Comparison of ENCODE assay signal across 8 cellular contexts in the genomic region with DNA sequence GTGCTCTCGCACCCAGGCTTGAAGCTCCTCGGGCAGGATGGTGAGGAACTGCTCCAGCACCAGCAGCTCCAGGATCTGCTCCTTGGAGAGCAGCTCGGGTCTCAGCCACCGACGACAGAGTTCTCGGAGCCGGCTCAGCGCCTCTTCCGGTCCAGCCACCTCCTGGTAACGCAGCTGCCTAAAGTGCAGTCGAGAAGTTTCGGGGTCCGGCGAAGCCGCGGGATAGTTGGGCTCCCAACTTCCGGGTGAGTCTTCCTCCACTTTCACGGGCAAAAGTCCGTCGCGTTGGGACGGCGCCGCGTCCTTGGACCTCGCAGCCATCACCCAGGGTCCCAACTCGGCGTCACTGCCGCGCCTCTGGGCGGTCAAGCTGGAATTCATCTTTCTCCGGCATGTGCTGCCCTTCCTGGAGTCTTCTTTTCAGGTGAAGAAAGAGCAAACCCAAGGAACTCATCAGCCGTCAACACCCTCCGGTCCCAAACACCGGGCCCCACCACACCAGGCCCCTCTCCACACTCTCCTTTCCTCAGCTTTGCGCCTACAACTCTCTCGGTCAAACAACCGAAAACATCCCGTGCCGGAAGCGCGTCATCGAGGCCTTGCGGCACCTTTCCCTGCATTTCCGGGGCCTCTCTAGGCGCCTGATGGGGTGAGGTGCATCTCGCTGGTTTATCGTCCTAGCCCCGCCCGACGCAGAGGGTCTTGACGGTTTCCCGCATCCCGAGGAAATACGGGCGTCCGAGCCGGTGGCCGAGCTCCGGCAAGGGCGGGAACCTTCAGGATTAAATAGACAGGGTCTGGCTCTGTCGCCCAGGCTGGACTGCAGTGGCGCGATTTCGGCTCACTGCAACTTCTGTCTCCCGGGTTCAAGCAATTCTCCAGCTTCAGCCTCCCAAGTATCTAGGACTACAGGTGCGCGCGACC. TPM values are rescaled to one million over a fixed set of nuclear protein-coding genes. Genes with fewer than 3 reads are reported as not detected.
A peak's percentile ranks its signal among the peaks of the same experiment; 100 is the strongest.
DNase-seq lines count a peak whose midpoint lies in the region; TF ChIP-seq lines count a peak whose summit lies in the region.

A gene (minus strand): TSS at position 569 of the 924 bp plus-strand sequence. CDS start 188 bp downstream, at position 381.

- H3K36me3 ChIP-seq in DOHH2 (ENCODE audit: control insufficient read depth, low read length): peaks cover 53% of the 10 kb centered on the region
- H3K36me3 ChIP-seq in MG63: peaks cover 17% of the 10 kb centered on the region

- peak within 1 kb of the TSS; percentile 96 for H3K4me3 ChIP-seq in DOHH2 (ENCODE audit: low read length)
- H3K4me3 ChIP-seq in MG63: peak within 1 kb of the TSS; percentile 76
- peak within 1 kb of the TSS; percentile 90 for H3K4me3 ChIP-seq in fibroblast of villous mesenchyme (ENCODE audit: low read depth, low read length)

- peak within 1 kb of the TSS; percentile 98 for H3K4me3 Mint-ChIP-seq in nephron progenitor cell
- H3K4me3 Mint-ChIP-seq in stimulated activated naive CD8-positive, alpha-beta T cell treated with anti-CD3 and anti-CD28 coated beads, Interleukin-15, Interleukin-2, amounts not matched to agents 100 ng/mL and 50 ng/mL, for 24 hours: peak within 1 kb of the TSS; percentile 100

- H4K20me1 ChIP-seq in DOHH2 (ENCODE audit: control insufficient read depth, insufficient read depth, low read depth, low read length): peaks cover 17% of the 10 kb centered on the region

- H3K27me3 Mint-ChIP-seq in nephron progenitor cell (ENCODE audit: low read depth, poor library complexity): no peaks in the 10 kb centered on the region
- no peaks in the 10 kb centered on the region for H3K27me3 Mint-ChIP-seq in stimulated activated naive CD8-positive, alpha-beta T cell treated with anti-CD3 and anti-CD28 coated beads, Interleukin-15, Interleukin-2, amounts not matched to agents 100 ng/mL and 50 ng/mL, for 24 hours

- peaks cover 28% of the 10 kb centered on the region for H3K4me1 Mint-ChIP-seq in nephron progenitor cell
- H3K4me1 Mint-ChIP-seq in stimulated activated naive CD8-positive, alpha-beta T cell treated with anti-CD3 and anti-CD28 coated beads, Interleukin-15, Interleukin-2, amounts not matched to agents 100 ng/mL and 50 ng/mL, for 24 hours (ENCODE audit: low read depth): peaks cover 31% of the 10 kb centered on the region

- H3K4me1 ChIP-seq in DOHH2 (ENCODE audit: control insufficient read depth, low read length): peaks cover 27% of the 10 kb centered on the region

- DNase-seq in GOT3 (lab: John Stamatoyannopoulos, UW) (peak; percentile 50), MG63 (peak; percentile 89), SIG-M5 treated with dmso at 0.1 percent for 504 hours (lab: John Stamatoyannopoulos, UW; ENCODE audit: unreplicated experiment) (peak; percentile 90), activated gamma-delta T cell treated with Interleukin-2 at 50 U/mL for 16 hours (peak; percentile 88), fibroblast of villous mesenchyme (ENCODE audit: low read depth) (peak; percentile 94), nephron progenitor cell (peak; percentile 91)

- H3K9me3 Mint-ChIP-seq in nephron progenitor cell: peaks cover 28% of the 10 kb centered on the region
- H3K9me3 Mint-ChIP-seq in stimulated activated naive CD8-positive, alpha-beta T cell treated with anti-CD3 and anti-CD28 coated beads, Interleukin-15, Interleukin-2, amounts not matched to agents 100 ng/mL and 50 ng/mL, for 24 hours: peaks cover 5% of the 10 kb centered on the region

- peak within 1 kb of the TSS; percentile 79 for H3K27ac ChIP-seq in DOHH2 (ENCODE audit: low read depth, low read length)

- H3K36me3 Mint-ChIP-seq in nephron progenitor cell (ENCODE audit: low read depth): peaks cover 46% of the 10 kb centered on the region
- peaks cover 38% of the 10 kb centered on the region for H3K36me3 Mint-ChIP-seq in stimulated activated naive CD8-positive, alpha-beta T cell treated with anti-CD3 and anti-CD28 coated beads, Interleukin-15, Interleukin-2, amounts not matched to agents 100 ng/mL and 50 ng/mL, for 24 hours (ENCODE audit: low read depth)

- H3K9me3 ChIP-seq in DOHH2 (ENCODE audit: control insufficient read depth, insufficient read depth, low read length) (peaks cover 10% of the 10 kb centered on the region; the same call in 1 of the 2 replicates), MG63 (no peaks in the 10 kb centered on the region)

- peaks cover 9% of the 10 kb centered on the region for H3F3A ChIP-seq in DOHH2 (ENCODE audit: control insufficient read depth, insufficient read depth)

- TF ChIP-seq CTCF in DOHH2 (IDR thresholded peaks at IDR 0.05; ENCODE audit: low read depth, low read length, poor library complexity, severe bottlenecking) (peak; percentile 38), fibroblast of villous mesenchyme (IDR thresholded peaks at IDR 0.05; ENCODE audit: insufficient read depth, low read depth, low read length) (no peak), nephron progenitor cell (IDR thresholded peaks at IDR 0.05) (no peak)

- H3K27ac Mint-ChIP-seq in nephron progenitor cell: peak within 1 kb of the TSS; percentile 100
- peak within 1 kb of the TSS; percentile 99 for H3K27ac Mint-ChIP-seq in stimulated activated naive CD8-positive, alpha-beta T cell treated with anti-CD3 and anti-CD28 coated beads, Interleukin-15, Interleukin-2, amounts not matched to agents 100 ng/mL and 50 ng/mL, for 24 hours

- H3K79me2 ChIP-seq in DOHH2 (ENCODE audit: control insufficient read depth, low read length): peaks cover 67% of the 10 kb centered on the region

- no peaks in the 10 kb centered on the region for H3K9me2 ChIP-seq in DOHH2 (replicated peaks; ENCODE audit: control insufficient read depth, low read length)

- peak within 1 kb of the TSS; percentile 88 for H3K4me2 ChIP-seq in DOHH2 (ENCODE audit: low read length)

- H3K27me3 ChIP-seq in DOHH2 (ENCODE audit: control insufficient read depth, low read length) (no peaks in the 10 kb centered on the region), MG63 (no peaks in the 10 kb centered on the region)

RNA-seq across cellular contexts. Expression of the gene that starts here (rescaled TPM):
- 10.4 and 13.3 TPM in 2 replicates for total RNA-seq in MG63 (2014; rRNA removed; shearing (Covaris generic); ENCODE audit: low replicate concordance)
- 22.5 and 30.2 TPM in 2 replicates for total RNA-seq in fibroblast of villous mesenchyme

Comparison
In these comparisons a context has a peak if more than half of its experiments do, and no peak if none do; other contexts are left out.
1. Peak in every context shown above with its lines: DNase-seq, H3K4me3 ChIP-seq and H3K27ac ChIP-seq.